Comparison of ENCODE assay signal across 1 cellular context in genomic region chr12:51383281-51383905, GRCh38.
TF ChIP-seq lines count a peak whose summit lies in the region.

No MANE protein-coding gene starts in this region.

TF ChIP-seq in IMR-90, 13 proteins besides CTCF, POLR2A, EP300 and RAD21 (continued from another document):
- TF ChIP-seq, protein P1, sequence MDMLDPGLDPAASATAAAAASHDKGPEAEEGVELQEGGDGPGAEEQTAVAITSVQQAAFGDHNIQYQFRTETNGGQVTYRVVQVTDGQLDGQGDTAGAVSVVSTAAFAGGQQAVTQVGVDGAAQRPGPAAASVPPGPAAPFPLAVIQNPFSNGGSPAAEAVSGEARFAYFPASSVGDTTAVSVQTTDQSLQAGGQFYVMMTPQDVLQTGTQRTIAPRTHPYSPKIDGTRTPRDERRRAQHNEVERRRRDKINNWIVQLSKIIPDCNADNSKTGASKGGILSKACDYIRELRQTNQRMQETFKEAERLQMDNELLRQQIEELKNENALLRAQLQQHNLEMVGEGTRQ (IDR thresholded peaks at IDR 0.05; ENCODE audit: low read depth, low read length) = no peak
- TF ChIP-seq RFX5 (IDR thresholded peaks at IDR 0.05; ENCODE audit: low read depth, low read length) = no peak
- no peak for TF ChIP-seq SMC3 (IDR thresholded peaks at IDR 0.05; ENCODE audit: low read depth, low read length)
- no peak for TF ChIP-seq NFE2L2 (IDR thresholded peaks at IDR 0.05; ENCODE audit: low read depth, low read length)
TF ChIP-seq in IMR-90: peak in this region for 0.
